Comparison of ENCODE assay signal across 19 cellular contexts in genomic region chr13:80755925-80756324, GRCh38.
DNase-seq lines count a peak whose midpoint lies in the region; TF ChIP-seq lines count a peak whose summit lies in the region.
"Had no signal": no experiment of that assay in that cellular context is flagged by ENCODE, and none has a peak within 500 bp of the region (broad histone marks: within the 10 kb centered on the region; RNA-seq: fewer than 3 reads in every experiment).

No MANE protein-coding gene starts in this region.

- no peak overlapping the region for H3K4me3 ChIP-seq in foreskin fibroblast (ENCODE audit: low read depth in 1 of 2, low read length in 2 of 2)
- H3K4me3 ChIP-seq: HAP-1 had no signal

- DNase-seq in NCI-H510A treated with DMSO at 0.1 percent for 48 hours (lab: John Stamatoyannopoulos, UW) (peak; percentile 53), NCI-H510A (lab: John Stamatoyannopoulos, UW) (no peak), NCI-H345 (lab: John Stamatoyannopoulos, UW) (peak; percentile 43), foreskin fibroblast (peak; percentile 7 to 52), smooth muscle cell of the brain vasculature (ENCODE audit: low read depth, low spot score) (peak; percentile 17), HK-2 (ENCODE audit: unreplicated experiment) (no peak), GM20000 (ENCODE audit: low spot score) (no peak)
- no peak for DNase-seq in effector CD4-positive, alpha-beta T cell
- DNase-seq: activated CD4-positive, alpha-beta T cell treated with anti-CD3 and anti-CD28 coated beads, Interleukin-2, amount 50 U/mL, for 4 hours; activated naive CD4-positive, alpha-beta T cell treated with anti-CD3 and anti-CD28 coated beads, Interleukin-2, amount 50 U/mL, for 16 hours; activated T-cell treated with anti-CD3 and anti-CD28 coated beads, Interleukin-2, amount 50 U/mL, for 1 hour; brain microvascular endothelial cell; CD4-positive, alpha-beta T cell; dermis blood vessel endothelial cell; kidney; NCI-H146; right cardiac atrium; stimulated activated CD4-positive, alpha-beta T cell treated with anti-CD3 and anti-CD28 coated beads, Interleukin-2, amount 100 ng/mL, for 24 hours had no signal

- TF ChIP-seq CTCF in foreskin fibroblast (IDR thresholded peaks at IDR 0.05; ENCODE audit: low read depth, low read length) (no peak), GM20000 (IDR thresholded peaks at IDR 0.05; ENCODE audit: extremely low read depth, missing control alignments) (no peak)

Comparison
In these comparisons a context has a peak if more than half of its experiments do, and no peak if none do; other contexts are left out.
1. DNase-seq: peak in NCI-H510A treated with DMSO at 0.1 percent for 48 hours (single experiment), NCI-H345 (single experiment), foreskin fibroblast (2 of 2) and smooth muscle cell of the brain vasculature (single experiment); none in NCI-H510A (single experiment), effector CD4-positive, alpha-beta T cell (single experiment), HK-2 (single experiment) and GM20000 (single experiment).